ENCODE assay signal across 8 cellular contexts in the genomic region with DNA sequence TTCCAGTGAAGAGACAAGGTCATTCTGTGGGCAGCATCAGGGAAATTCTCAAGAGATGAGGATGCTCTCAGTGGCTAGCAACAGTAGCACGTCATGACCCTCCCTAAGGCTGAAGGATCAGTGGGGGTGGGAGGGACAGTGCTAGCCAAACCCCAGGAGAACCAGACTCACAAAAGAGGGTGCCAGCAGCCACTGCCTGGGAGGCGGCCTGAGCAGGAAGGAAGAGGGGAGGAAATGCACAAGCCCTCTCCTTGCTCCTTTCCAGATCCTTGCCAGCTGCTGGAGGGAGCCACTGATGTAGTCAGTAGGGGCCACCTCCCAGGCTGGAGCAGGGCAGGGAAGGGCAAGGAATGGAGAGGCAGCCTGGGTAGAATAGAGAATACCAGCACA.
DNase-seq lines count a peak whose midpoint lies in the region; ATAC-seq and TF ChIP-seq lines count a peak whose summit lies in the region.

No MANE protein-coding gene starts in this region.

- ATAC-seq in left lung, result peak; percentile 41

- H3K4me3 ChIP-seq in brain microvascular endothelial cell (ENCODE audit: low read depth, low read length) (no peak overlapping the region), left lung (no peak overlapping the region), transverse colon (no peak overlapping the region), esophagus squamous epithelium (no peak overlapping the region)

- WGBS in transverse colon (ENCODE audit: low coverage in 1 of 2), 2 donors, result 67 to 84% methylated on average over 1 to 2 of the region's 2 CpGs
- 37 to 62% methylated on average over 2 of the region's 2 CpGs for WGBS in esophagus squamous epithelium, 2 donors

- no peak overlapping the region for H3K27ac ChIP-seq in brain microvascular endothelial cell
- no peak overlapping the region for H3K27ac ChIP-seq in left lung
- peak overlapping the region; percentile 16 to 63 (median 28) for H3K27ac ChIP-seq in transverse colon
- peak overlapping the region in 2 of 4 donors; percentile 49 to 63 for H3K27ac ChIP-seq in esophagus squamous epithelium

- DNase-seq in HS-27A (ENCODE audit: low read depth) (peak; percentile 5), brain microvascular endothelial cell (peak; percentile 73), left lung (no peak), transverse colon (no peak), esophagus squamous epithelium (lab: John Stamatoyannopoulos, UW) (no peak), NCI-H1436 treated with DMSO at 0.1 percent for 48 hours (lab: John Stamatoyannopoulos, UW) (no peak), NCI-H774 (lab: John Stamatoyannopoulos, UW) (no peak), NCI-H2081 (lab: John Stamatoyannopoulos, UW) (no peak)

- no peaks in the 10 kb centered on the region for H3K4me1 ChIP-seq in left lung
- H3K4me1 ChIP-seq in transverse colon, result peaks cover 0 to 22% (median 2%) of the 10 kb centered on the region in 4 donors
- peaks cover 6 to 28% (median 21%) of the 10 kb centered on the region in 3 donors for H3K4me1 ChIP-seq in esophagus squamous epithelium

- H3K36me3 ChIP-seq in brain microvascular endothelial cell (replicated peaks) (no peaks in the 10 kb centered on the region), left lung (no peaks in the 10 kb centered on the region), transverse colon (no peaks in the 10 kb centered on the region), esophagus squamous epithelium (no peaks in the 10 kb centered on the region)

- no peak for TF ChIP-seq CTCF in brain microvascular endothelial cell (IDR thresholded peaks at IDR 0.05; ENCODE audit: low read depth, low read length, missing control alignments)
- no peak for TF ChIP-seq CTCF in left lung (IDR thresholded peaks at IDR 0.05)
- no peak for TF ChIP-seq CTCF in transverse colon (IDR thresholded peaks at IDR 0.05)
- no peak for TF ChIP-seq CTCF in esophagus squamous epithelium (IDR thresholded peaks at IDR 0.05)

- in situ Hi-C loops in brain microvascular endothelial cell (cut with HindIII; ENCODE audit: low pct_ligation_motif_present, low sequenced_read_pairs), result no loop called here
- in situ Hi-C loops in transverse colon (cut with MboI; ENCODE audit: low pct_ligation_motif_present in 1 of 4, low pct_unique_long_range_greater_than_20kb in 1 of 4, low sequenced_read_pairs in 3 of 4), result no loop called here

- intact Hi-C loops in left lung (cut with DNase I) (no loop called here), transverse colon (cut with DNase I; ENCODE audit: low total_unique reads) (loop anchor here (10.0 kb wide), 1 partner anchor 138 kb away; no protein-coding TSS in a partner anchor), esophagus squamous epithelium (cut with DNase I) (no loop called here)

- H3K9me3 ChIP-seq in left lung, result no peaks in the 10 kb centered on the region
- no peaks in the 10 kb centered on the region for H3K9me3 ChIP-seq in transverse colon
- no peaks in the 10 kb centered on the region for H3K9me3 ChIP-seq in esophagus squamous epithelium

- no peaks in the 10 kb centered on the region for H3K27me3 ChIP-seq in brain microvascular endothelial cell (replicated peaks)
- H3K27me3 ChIP-seq in left lung, result no peaks in the 10 kb centered on the region
- no peaks in the 10 kb centered on the region for H3K27me3 ChIP-seq in transverse colon
- H3K27me3 ChIP-seq in esophagus squamous epithelium, result peaks cover 0 to 4% (median 0%) of the 10 kb centered on the region in 4 donors

- TF ChIP-seq POLR2A in transverse colon (IDR thresholded peaks at IDR 0.05) (no peak), esophagus squamous epithelium (IDR thresholded peaks at IDR 0.05) (no peak)

- TF ChIP-seq EP300 in transverse colon (IDR thresholded peaks at IDR 0.05; ENCODE audit: low read depth), result no peak

Comparison
In these comparisons a context has a peak if more than half of its experiments do, and no peak if none do; other contexts are left out.
1. DNase-seq: peak in HS-27A (single experiment) and brain microvascular endothelial cell (single experiment); none in left lung (0 of 2), transverse colon (single experiment), esophagus squamous epithelium (single experiment), NCI-H1436 treated with DMSO at 0.1 percent for 48 hours (single experiment), NCI-H774 (single experiment) and NCI-H2081 (0 of 2).
2. H3K27ac ChIP-seq: peak in transverse colon (4 of 4); none in brain microvascular endothelial cell (single experiment) and left lung (0 of 2).